24 cellular contexts compared by ENCODE assay signal in the genomic region with DNA sequence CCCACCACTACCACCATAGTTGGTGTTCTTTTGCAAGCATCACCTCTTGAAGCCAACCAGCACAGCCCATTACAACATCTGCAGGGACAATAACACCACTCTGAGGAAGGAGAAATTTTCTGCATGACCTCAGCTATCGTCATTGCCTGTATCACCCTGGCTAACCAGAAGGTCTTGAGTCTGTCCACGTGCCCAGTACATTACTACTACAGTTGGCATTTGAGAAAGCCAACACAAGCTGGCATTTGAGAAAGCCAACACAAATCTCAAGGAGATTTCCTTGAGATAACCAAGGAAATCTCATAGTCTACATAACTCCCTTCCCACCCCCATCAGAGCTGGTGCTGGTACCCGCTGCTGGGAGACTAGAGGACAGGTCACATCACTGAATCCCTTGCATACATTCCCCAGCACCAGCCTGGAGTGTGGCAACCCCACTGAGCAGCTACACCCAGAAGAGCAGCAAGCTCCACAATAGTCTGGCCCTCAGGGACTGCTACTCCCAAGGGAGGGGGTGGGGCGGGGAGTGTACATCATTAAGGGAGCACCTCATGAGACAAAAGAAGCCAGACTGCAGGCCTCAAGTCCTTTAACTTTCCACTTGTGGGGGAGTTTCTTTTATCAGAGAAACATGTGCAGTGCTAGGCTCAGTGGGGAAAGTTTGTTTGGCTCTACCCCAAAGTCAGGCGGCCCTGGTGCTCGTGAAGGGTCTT. TPM values are rescaled to one million over a fixed set of nuclear protein-coding genes. Genes with fewer than 3 reads are reported as not detected.
DNase-seq lines count a peak whose midpoint lies in the region; ATAC-seq, FAIRE-seq and TF ChIP-seq lines count a peak whose summit lies in the region.
"Had no signal": no experiment of that assay in that cellular context is flagged by ENCODE, and none has a peak within 500 bp of the region (broad histone marks: within the 10 kb centered on the region; RNA-seq: fewer than 3 reads in every experiment).

No MANE protein-coding gene starts in this region.

- no TSS peak for BruUV-seq in Calu3 (replicated peaks; lab: Mats Ljungman, UMichigan)

- CTCF ChIA-PET in Calu3 (lab: Charles Lee), result interaction anchor here (0.6 kb wide), 1 partner anchor 292 kb away, joined by 4 read pairs; a partner anchor contains a TSS

- peak overlapping the region; percentile 61 for H3K27ac ChIP-seq in epithelial cell of prostate
- H3K27ac ChIP-seq: body of pancreas, esophagus squamous epithelium, right lobe of liver, SJSA1 had no signal

- H3K4me3 Mint-ChIP-seq in Calu3 (ENCODE audit: low read depth, unreplicated experiment), result no peak overlapping the region
- H3K4me3 Mint-ChIP-seq: B cell had no signal

- no peak for TF ChIP-seq POLR2A in H54 (IDR thresholded peaks at IDR 0.05; ENCODE audit: low read depth, low read length)

- intact Hi-C loops in Calu3 (cut with micrococcal nuclease; ENCODE audit: unreplicated experiment), result loop anchor here (10.0 kb wide), 2 partner anchors 54 to 114 kb away; no protein-coding TSS in a partner anchor

- peak; percentile 92 for FAIRE-seq in H54 (lab: Jason Lieb, UNC)

- ATAC-seq in HG03045 (IDR thresholded peaks at IDR 0.05; ENCODE audit: unreplicated experiment), result no peak
- ATAC-seq: body of pancreas, left cardiac atrium, mucosa of descending colon, right lobe of liver had no signal

- H3K27me3 Mint-ChIP-seq in Calu3 (ENCODE audit: unreplicated experiment), result no peaks in the 10 kb centered on the region
- H3K27me3 Mint-ChIP-seq: B cell had no signal

- DNase-seq in H54 (ENCODE audit: insufficient read length, low spot score) (no peak), NCI-H226 (peak; percentile 40), epithelial cell of prostate (ENCODE audit: low read depth, low spot score) (no peak), renal cortical epithelial cell (ENCODE audit: low read depth) (peak; percentile 33), NCI-H2081 treated with DMSO at 0.1 percent for 48 hours (lab: John Stamatoyannopoulos, UW) (no peak), Calu3 (no peak)
- DNase-seq: activated CD4-positive, alpha-beta T cell treated with anti-CD3 and anti-CD28 coated beads for 48 hours; activated naive CD4-positive, alpha-beta T cell treated with Interleukin-2 at 50 U/mL for 16 hours; body of pancreas; esophagus squamous epithelium; hypothalamus; KG1; left cardiac atrium; mucosa of descending colon; NCI-H1436 treated with DMSO at 0.1 percent for 48 hours; NCI-H2227 treated with DMSO at 0.1 percent for 48 hours; right lobe of liver; stimulated activated CD4-positive, alpha-beta T cell treated with anti-CD3 and anti-CD28 coated beads, Interleukin-2, amount 100 ng/mL, for 24 hours; substantia nigra; T-helper 9 cell had no signal

- H3K36me3 Mint-ChIP-seq in Calu3 (ENCODE audit: insufficient read depth, unreplicated experiment), result peaks cover 12% of the 10 kb centered on the region

- TF ChIP-seq CTCF in Calu3 (IDR thresholded peaks at IDR 0.05; ENCODE audit: unreplicated experiment), result no peak

- peaks cover 73% of the 10 kb centered on the region for H3K4me1 Mint-ChIP-seq in Calu3 (ENCODE audit: low read depth, unreplicated experiment)

- no peak overlapping the region for H3K27ac Mint-ChIP-seq in Calu3 (ENCODE audit: unreplicated experiment)
- H3K27ac Mint-ChIP-seq: B cell had no signal

- peaks cover 5% of the 10 kb centered on the region for H3K9me3 Mint-ChIP-seq in Calu3 (ENCODE audit: low read depth, unreplicated experiment)

RNA-seq across cellular contexts. Expression of a gene that starts 46.0 kb away (rescaled TPM):
- not detected in 2 replicates for total RNA-seq in renal cortical epithelial cell
- total RNA-seq in Calu3 (2022), result not detected in 2 replicates
- total RNA-seq: B cell, body of pancreas, dermis blood vessel endothelial cell, esophagus squamous epithelium, left cardiac atrium, right lobe of liver, SJSA1 had no signal

RNA-seq across cellular contexts. Expression of a gene that starts 57.4 kb away (rescaled TPM):
- not detected in 2 replicates for total RNA-seq in renal cortical epithelial cell
- total RNA-seq in Calu3 (2022), result not detected in 2 replicates
- total RNA-seq: B cell, body of pancreas, dermis blood vessel endothelial cell, esophagus squamous epithelium, left cardiac atrium, SJSA1 had no signal

Comparison
In these comparisons a context has a peak if more than half of its experiments do, and no peak if none do; other contexts are left out.
1. DNase-seq: peak in NCI-H226 (single experiment) and renal cortical epithelial cell (single experiment); none in H54 (single experiment), epithelial cell of prostate (single experiment), NCI-H2081 treated with DMSO at 0.1 percent for 48 hours (single experiment) and Calu3 (single experiment).